In genomic region chrX:151724563-151725337, GRCh38 we compare ENCODE assay signal across 18 cellular contexts. TPM values are rescaled to one million over a fixed set of nuclear protein-coding genes. Genes with fewer than 3 reads are reported as not detected.
A peak's percentile ranks its signal among the peaks of the same experiment; 100 is the strongest.
DNase-seq lines count a peak whose midpoint lies in the region; ATAC-seq and TF ChIP-seq lines count a peak whose summit lies in the region.
"Had no signal": no experiment of that assay in that cellular context is flagged by ENCODE, and none has a peak within 500 bp of the region (broad histone marks: within the 10 kb centered on the region; RNA-seq: fewer than 3 reads in every experiment).

No MANE protein-coding gene starts in this region.

- intact Hi-C loops in right cardiac atrium (cut with DNase I) (no loop called here), left ventricle myocardium superior (cut with micrococcal nuclease) (no loop called here), testis (cut with DNase I; ENCODE audit: low total_unique reads) (no loop called here)

- H3K4me3 ChIP-seq in right cardiac atrium (ENCODE audit: low read length) (no peak overlapping the region), coronary artery (no peak overlapping the region), testis (no peak overlapping the region)

- DNase-seq in right cardiac atrium (peak in 1 of 3 donors; percentile 57), left ventricle myocardium superior (no peak), NCI-H2196 (lab: John Stamatoyannopoulos, UW; ENCODE audit: unreplicated experiment) (peak; percentile 29), coronary artery (ENCODE audit: low spot score) (peak; percentile 62), testis (peak; percentile 52), CD1c-positive myeloid dendritic cell (ENCODE audit: extremely low spot score) (no peak), inferior parietal cortex (ENCODE audit: extremely low spot score) (no peak)
- no peak for DNase-seq in activated CD8-positive, alpha-beta memory T cell treated with anti-CD3 and anti-CD28 coated beads, Interleukin-2, amount 50 U/mL, for 48 hours
- DNase-seq: GF-D8, H9, KBM-7, NCI-H1417, NCI-H187, NCI-H446, OCI-M1 had no signal

- no peak for TF ChIP-seq POLR2A in testis (IDR thresholded peaks at IDR 0.05)

- TF ChIP-seq CTCF in coronary artery (IDR thresholded peaks at IDR 0.05) (no peak), testis (IDR thresholded peaks at IDR 0.05) (no peak)

- H3K36me3 ChIP-seq in testis (ENCODE audit: low read depth, missing control alignments): no peaks in the 10 kb centered on the region

- H3K4me1 ChIP-seq in right cardiac atrium (ENCODE audit: control insufficient read depth, insufficient read depth, low read length) (no peaks in the 10 kb centered on the region), testis (peaks cover 4% of the 10 kb centered on the region)

- H3K27me3 ChIP-seq in right cardiac atrium (ENCODE audit: control insufficient read depth, insufficient read depth): no peaks in the 10 kb centered on the region
- no peaks in the 10 kb centered on the region for H3K27me3 ChIP-seq in testis

- peak in 1 of 2 donors; percentile 17 for ATAC-seq in right cardiac atrium
- ATAC-seq in left ventricle myocardium superior: no peak

- H3K9me3 ChIP-seq in right cardiac atrium (ENCODE audit: control insufficient read depth, low read length) (no peaks in the 10 kb centered on the region), testis (no peaks in the 10 kb centered on the region)

- 45% methylated on average over 7 of the region's 7 CpGs for WGBS in right cardiac atrium
- 37 to 71% methylated on average over 1 to 7 of the region's 7 CpGs for WGBS in testis, 2 donors

- H3K27ac ChIP-seq in right cardiac atrium (ENCODE audit: low read length) (peak overlapping the region; percentile 2), coronary artery (no peak overlapping the region), testis (no peak overlapping the region)

RNA-seq across cellular contexts. Expression of gene FATE1, which starts 8.9 kb away (rescaled TPM):
- under 1 TPM in 1 of 4 donors, not detected in 3; 0.48 TPM for total RNA-seq in right cardiac atrium
- polyA plus RNA-seq in right cardiac atrium: 0.23 TPM
- not detected for total RNA-seq in left ventricle myocardium superior
- 1,000 to 10,000 TPM in 1 of 2 donors, 100 to 1,000 TPM in 1; 890 to 1,316 TPM for total RNA-seq in testis
- polyA plus RNA-seq in testis (ENCODE audit: insufficient read depth, low read depth, low replicate concordance): 482 TPM
- total RNA-seq: Daoy, H9, RPMI7951 had no signal

RNA-seq across cellular contexts. Expression of gene CNGA2, which starts 9.8 kb away (rescaled TPM):
- total RNA-seq in right cardiac atrium (not detected), left ventricle myocardium superior (not detected), testis (1 to 10 TPM in 1 of 2 donors, under 1 TPM in 1; 0.50 to 2.0 TPM)
- polyA plus RNA-seq in right cardiac atrium (not detected), testis (ENCODE audit: insufficient read depth, low read depth, low replicate concordance) (0.83 TPM)
- total RNA-seq: A673, Daoy, H9, RPMI7951 had no signal

RNA-seq across cellular contexts. Expression of gene PRRG3, which starts 29.5 kb away (rescaled TPM):
- total RNA-seq in right cardiac atrium (1 to 10 TPM in 2 of 4 donors, under 1 TPM in 2; 0.38 to 1.3 (median 0.97) TPM), left ventricle myocardium superior (1.7 TPM), testis (1 to 10 TPM in 1 of 2 donors, under 1 TPM in 1; 0.94 to 1.7 TPM)
- polyA plus RNA-seq in right cardiac atrium (0.27 TPM), testis (ENCODE audit: insufficient read depth, low read depth, low replicate concordance) (2.2 TPM)
- total RNA-seq: A673, RPMI7951 had no signal

Comparison
In these comparisons a context has a peak if more than half of its experiments do, and no peak if none do; other contexts are left out.
1. DNase-seq: peak in NCI-H2196 (single experiment), coronary artery (single experiment) and testis (single experiment); none in left ventricle myocardium superior (single experiment), CD1c-positive myeloid dendritic cell (single experiment), inferior parietal cortex (single experiment) and activated CD8-positive, alpha-beta memory T cell treated with anti-CD3 and anti-CD28 coated beads, Interleukin-2, amount 50 U/mL, for 48 hours (single experiment).
2. RNA of gene FATE1, which starts 8.9 kb away (total RNA-seq): 890 to 1,316 TPM in testis; not detected in left ventricle myocardium superior (single experiment) and 0.48 TPM in right cardiac atrium; every median in the first group is over 100 times any median in the second.